ENCODE assay signal across 1 cellular context in genomic region chr17:42677012-42677857, GRCh38.
A peak's percentile ranks its signal among the peaks of the same experiment; 100 is the strongest.
TF ChIP-seq lines count a peak whose summit lies in the region.

No MANE protein-coding gene starts in this region.

TF ChIP-seq in K562, 482 proteins besides CTCF, POLR2A, EP300 and RAD21 (continued from another document and continues in another):
- TF ChIP-seq ZNF407 (IDR thresholded peaks at IDR 0.05; ENCODE audit: low read depth) (no peak), MBD2 (IDR thresholded peaks at IDR 0.05; ENCODE audit: borderline replicate concordance, low read depth) (peak; percentile 90), CHCHD3 (CRISPR knock-in tag; IDR thresholded peaks at IDR 0.05) (no peak), JUND (IDR thresholded peaks at IDR 0.05; ENCODE audit: borderline replicate concordance, low read depth, low read length) (peak; percentile 85), JUND (tag; IDR thresholded peaks at IDR 0.05; ENCODE audit: borderline replicate concordance, low read depth, low read length) (no peak; the same call in 2 of the 3 replicates), ZNF146 (CRISPR knock-in tag; IDR thresholded peaks at IDR 0.05; ENCODE audit: unreplicated experiment) (no peak), KAT7 (CRISPR knock-in tag; IDR thresholded peaks at IDR 0.05; ENCODE audit: borderline replicate concordance) (no peak), TBP (optimal IDR thresholded peaks at IDR 0.05; ENCODE audit: low read depth, low read length) (no peak), ZNF398 (CRISPR knock-in tag; IDR thresholded peaks at IDR 0.05) (no peak), ZNF408 (CRISPR knock-in tag; IDR thresholded peaks at IDR 0.05; ENCODE audit: low read depth) (no peak), ZMIZ1 (IDR thresholded peaks at IDR 0.05; ENCODE audit: low read depth in 2 of 2, low read length in 2 of 2) (no peak), NONO (IDR thresholded peaks at IDR 0.05; ENCODE audit: low read depth in 2 of 2, low read length in 1 of 2) (no peak), GABPB1 (CRISPR knock-in tag; IDR thresholded peaks at IDR 0.05) (no peak), MIER1 (IDR thresholded peaks at IDR 0.05; ENCODE audit: low read depth) (peak; percentile 58; the same call in 1 of the 2 replicates), ARID3B (CRISPR knock-in tag; IDR thresholded peaks at IDR 0.05; ENCODE audit: borderline replicate concordance) (no peak), TBL1XR1 (IDR thresholded peaks at IDR 0.05; ENCODE audit: low read length in 2 of 2) (no peak), RB1 (IDR thresholded peaks at IDR 0.05; ENCODE audit: low read depth) (peak; percentile 36; the same call in 1 of the 2 replicates), PKNOX1 (IDR thresholded peaks at IDR 0.05) (peak; percentile 72), FOXO4 (CRISPR knock-in tag; IDR thresholded peaks at IDR 0.05) (no peak), MAFG (tag; conservative IDR thresholded peaks at IDR 0.05) (no peak), TFAM (CRISPR knock-in tag; conservative IDR thresholded peaks at IDR 0.05) (no peak), NR0B1 (IDR thresholded peaks at IDR 0.05; ENCODE audit: partially characterized antibody) (no peak), CCNT2 (IDR thresholded peaks at IDR 0.05; ENCODE audit: borderline replicate concordance, extremely low read depth, insufficient read length, low read depth, low read length) (peak; percentile 74), CREBBP (IDR thresholded peaks at IDR 0.05; ENCODE audit: low read depth, low read length) (no peak), EP400 (IDR thresholded peaks at IDR 0.05) (peak; percentile 61), HDGF (IDR thresholded peaks at IDR 0.05) (0 out of 2 replicates have a peak, but pooled peaks have one; percentile 51), BDP1 (IDR thresholded peaks at IDR 0.05; ENCODE audit: insufficient read depth, insufficient read length) (no peak), BACH1 (tag; IDR thresholded peaks at IDR 0.05) (no peak), RBM25 (IDR thresholded peaks at IDR 0.05; ENCODE audit: low read depth, low read length, severe bottlenecking) (peak; percentile 73), NUFIP1 (IDR thresholded peaks at IDR 0.05; ENCODE audit: partially characterized antibody) (no peak), ZNF217 (CRISPR knock-in tag; IDR thresholded peaks at IDR 0.05) (no peak), CHD1 (IDR thresholded peaks at IDR 0.05; ENCODE audit: low read length) (peak; percentile 74), ERF (CRISPR knock-in tag; IDR thresholded peaks at IDR 0.05) (no peak), ARID3A (IDR thresholded peaks at IDR 0.05; ENCODE audit: borderline replicate concordance, low read depth, low read length) (no peak), SNIP1 (IDR thresholded peaks at IDR 0.05; ENCODE audit: low read depth) (no peak), PTTG1 (tag; IDR thresholded peaks at IDR 0.05; ENCODE audit: low read depth) (no peak), YY1 (IDR thresholded peaks at IDR 0.05; ENCODE audit: borderline replicate concordance in 1 of 3, control insufficient read depth in 1 of 3, extremely low read depth in 1 of 3, insufficient read depth in 3 of 3, insufficient read length in 1 of 3, insufficient replicate concordance in 2 of 3, low read depth in 1 of 3, low read length in 2 of 3) (no peak), ZNF277 (CRISPR knock-in tag; IDR thresholded peaks at IDR 0.05; ENCODE audit: borderline replicate concordance) (no peak)
